15 cellular contexts compared by ENCODE assay signal in genomic region chr2:158905824-158906223, GRCh38.
DNase-seq lines count a peak whose midpoint lies in the region; ATAC-seq and TF ChIP-seq lines count a peak whose summit lies in the region.
"Had no signal": no experiment of that assay in that cellular context is flagged by ENCODE, and none has a peak within 500 bp of the region (broad histone marks: within the 10 kb centered on the region; RNA-seq: fewer than 3 reads in every experiment).

No MANE protein-coding gene starts in this region.

- peak overlapping the region; percentile 95 for H3K27ac Mint-ChIP-seq in nephron progenitor cell
- H3K27ac Mint-ChIP-seq: CD4-positive, CD25-positive, alpha-beta regulatory T cell had no signal

- peaks cover 0 to 23% (median 17%) of the 10 kb centered on the region in 4 donors for H3K4me1 ChIP-seq in esophagus muscularis mucosa
- peaks cover 0 to 5% of the 10 kb centered on the region in 2 donors for H3K4me1 ChIP-seq in left lung
- peaks cover 6 to 13% of the 10 kb centered on the region in 2 donors for H3K4me1 ChIP-seq in neuronal stem cell (ENCODE audit: control insufficient read depth in 2 of 2, insufficient read depth in 1 of 2, low read depth in 1 of 2, low read length in 2 of 2)
- H3K4me1 ChIP-seq in testis: no peaks in the 10 kb centered on the region
- H3K4me1 ChIP-seq: BLaER1 treated with 17β-estradiol and CSF1 and Interleukin-3, amounts not matched to agents 10 nM and 100 nM had no signal

- H3K36me3 ChIP-seq in esophagus muscularis mucosa (no peaks in the 10 kb centered on the region), left lung (no peaks in the 10 kb centered on the region), neuronal stem cell (replicated peaks in 1 of 2; ENCODE audit: control insufficient read depth in 2 of 2, insufficient read depth in 2 of 2, low read length in 2 of 2) (no peaks in the 10 kb centered on the region), testis (ENCODE audit: low read depth, missing control alignments) (no peaks in the 10 kb centered on the region)
- H3K36me3 ChIP-seq: BLaER1 treated with 17β-estradiol and CSF1 and Interleukin-3, amounts not matched to agents 10 nM and 100 nM had no signal

- no peaks in the 10 kb centered on the region for H3K9me3 Mint-ChIP-seq in nephron progenitor cell
- H3K9me3 Mint-ChIP-seq: CD4-positive, CD25-positive, alpha-beta regulatory T cell had no signal

- H3K4me3 ChIP-seq in esophagus muscularis mucosa (no peak overlapping the region), left lung (no peak overlapping the region), neuronal stem cell (ENCODE audit: low read length in 2 of 2) (no peak overlapping the region), testis (no peak overlapping the region)
- H3K4me3 ChIP-seq: BLaER1 treated with 17β-estradiol and CSF1 and Interleukin-3, amounts not matched to agents 10 nM and 100 nM; GM23248 had no signal

- WGBS in esophagus muscularis mucosa: 65% methylated on average over 5 of the region's 5 CpGs
- whole genome bisulfite sequencing in neuronal stem cell (ENCODE audit: extremely low coverage in 2 of 2, insufficient read length in 2 of 2, insufficient replicate concordance in 1 of 2), 2 donors: no CpG with 5 or more reads among the region's 5 CpGs
- 74 to 81% methylated on average over 5 of the region's 5 CpGs for WGBS in testis, 2 donors

- no peaks in the 10 kb centered on the region for H3K27me3 Mint-ChIP-seq in nephron progenitor cell (ENCODE audit: low read depth, poor library complexity)

- no peak overlapping the region for H3K23ac ChIP-seq in neuronal stem cell (ENCODE audit: low read depth, low read length, poor library complexity)

- H2BK12ac ChIP-seq in neuronal stem cell (ENCODE audit: low read length): no peak overlapping the region

- H3K4me3 Mint-ChIP-seq in nephron progenitor cell: no peak overlapping the region
- H3K4me3 Mint-ChIP-seq: CD4-positive, CD25-positive, alpha-beta regulatory T cell had no signal

- no peak overlapping the region for H2BK120ac ChIP-seq in neuronal stem cell (ENCODE audit: low read depth, low read length)

- no peak for TF ChIP-seq CTCF in esophagus muscularis mucosa (IDR thresholded peaks at IDR 0.05)
- no peak for TF ChIP-seq CTCF in left lung (IDR thresholded peaks at IDR 0.05)
- no peak for TF ChIP-seq CTCF in nephron progenitor cell (IDR thresholded peaks at IDR 0.05)
- TF ChIP-seq CTCF in testis (IDR thresholded peaks at IDR 0.05): no peak

- ATAC-seq in left lung: peak; percentile 66

- H3K36me3 Mint-ChIP-seq in nephron progenitor cell (ENCODE audit: low read depth): no peaks in the 10 kb centered on the region
- H3K36me3 Mint-ChIP-seq: CD4-positive, CD25-positive, alpha-beta regulatory T cell had no signal

- no peaks in the 10 kb centered on the region for H3K79me1 ChIP-seq in neuronal stem cell (ENCODE audit: low read depth, low read length)

- H4K91ac ChIP-seq in neuronal stem cell (ENCODE audit: low read depth, low read length, poor library complexity): no peak overlapping the region

- no peak overlapping the region for H3K27ac ChIP-seq in esophagus muscularis mucosa (replicated peaks in 1 of 4)
- peak overlapping the region in 1 of 2 donors; percentile 10 for H3K27ac ChIP-seq in left lung
- no peak overlapping the region for H3K27ac ChIP-seq in neuronal stem cell (replicated peaks; ENCODE audit: low read length)
- H3K27ac ChIP-seq in testis: no peak overlapping the region
- H3K27ac ChIP-seq: BLaER1 treated with 17β-estradiol and CSF1 and Interleukin-3, amounts not matched to agents 10 nM and 100 nM; GM23248 had no signal

- no peak overlapping the region for H2BK5ac ChIP-seq in neuronal stem cell (ENCODE audit: low read length)

- no peak overlapping the region for H3K9ac ChIP-seq in neuronal stem cell (ENCODE audit: low read depth, low read length, poor library complexity)
- H3K9ac ChIP-seq: BLaER1 treated with 17β-estradiol and CSF1 and Interleukin-3, amounts not matched to agents 10 nM and 100 nM; GM23248 had no signal

- TF ChIP-seq EP300 in esophagus muscularis mucosa (IDR thresholded peaks at IDR 0.05): no peak

- no peak overlapping the region for H3K4ac ChIP-seq in neuronal stem cell (ENCODE audit: low read length)

- H3K14ac ChIP-seq in neuronal stem cell (ENCODE audit: low read length): no peak overlapping the region

- no peak overlapping the region for H4K8ac ChIP-seq in neuronal stem cell (ENCODE audit: low read depth, low read length)

- H3K9me3 ChIP-seq in esophagus muscularis mucosa (no peaks in the 10 kb centered on the region), left lung (no peaks in the 10 kb centered on the region), neuronal stem cell (replicated peaks in 1 of 2; ENCODE audit: control insufficient read depth in 2 of 2, insufficient read depth in 1 of 2, low read depth in 1 of 2, low read length in 2 of 2) (no peaks in the 10 kb centered on the region), testis (no peaks in the 10 kb centered on the region)
- H3K9me3 ChIP-seq: BLaER1 treated with 17β-estradiol and CSF1 and Interleukin-3, amounts not matched to agents 10 nM and 100 nM had no signal

- H3K27me3 ChIP-seq in esophagus muscularis mucosa: no peaks in the 10 kb centered on the region
- no peaks in the 10 kb centered on the region for H3K27me3 ChIP-seq in left lung
- H3K27me3 ChIP-seq in neuronal stem cell (ENCODE audit: control insufficient read depth in 3 of 3, insufficient read depth in 3 of 3, low read depth in 1 of 3, low read length in 3 of 3): peaks cover 0 to 6% (median 0%) of the 10 kb centered on the region in 3 experiments
- no peaks in the 10 kb centered on the region for H3K27me3 ChIP-seq in testis
- H3K27me3 ChIP-seq: BLaER1 treated with 17β-estradiol and CSF1 and Interleukin-3, amounts not matched to agents 10 nM and 100 nM had no signal

- no peak overlapping the region for H2AK5ac ChIP-seq in neuronal stem cell (ENCODE audit: low read depth, low read length)

- no peak overlapping the region for H2BK15ac ChIP-seq in neuronal stem cell (ENCODE audit: low read length)

- H2AFZ ChIP-seq in neuronal stem cell (ENCODE audit: low read length): no peak overlapping the region
- H2AFZ ChIP-seq: GM23248 had no signal

- peaks cover 76% of the 10 kb centered on the region for H3K4me1 Mint-ChIP-seq in nephron progenitor cell
- H3K4me1 Mint-ChIP-seq: CD4-positive, CD25-positive, alpha-beta regulatory T cell had no signal

- intact Hi-C loops in esophagus muscularis mucosa (cut with DNase I) (loop anchor here (10.0 kb wide), 1 partner anchor 129 kb away; no protein-coding TSS in a partner anchor), left lung (cut with DNase I) (loop anchor here (5.0 to 10.0 kb wide), 2 partner anchors 209 to 211 kb away; no protein-coding TSS in a partner anchor), testis (cut with DNase I; ENCODE audit: low total_unique reads) (loop anchor here (10.0 kb wide), 1 partner anchor 219 kb away; no protein-coding TSS in a partner anchor)

- no peak for TF ChIP-seq POLR2A in esophagus muscularis mucosa (IDR thresholded peaks at IDR 0.05; ENCODE audit: low read depth)
- no peak for TF ChIP-seq POLR2A in testis (IDR thresholded peaks at IDR 0.05)

- no peak overlapping the region for H3K18ac ChIP-seq in neuronal stem cell (ENCODE audit: low read length)

- no peak overlapping the region for H3K4me2 ChIP-seq in neuronal stem cell (ENCODE audit: insufficient read depth, low read length, poor library complexity, severe bottlenecking)
- H3K4me2 ChIP-seq: BLaER1 treated with 17β-estradiol and CSF1 and Interleukin-3, amounts not matched to agents 10 nM and 100 nM had no signal

- DNase-seq in HCEC 1CT: peak; percentile 21
- DNase-seq in esophagus muscularis mucosa (ENCODE audit: extremely low spot score): peak; percentile 31
- DNase-seq in left lung: no peak
- DNase-seq in nephron progenitor cell: no peak
- DNase-seq in neuronal stem cell (ENCODE audit: low spot score): no peak
- no peak for DNase-seq in stimulated activated CD4-positive, alpha-beta T cell treated with anti-CD3 and anti-CD28 coated beads, Interleukin-1b, Interleukin-23, amount 100 ng/mL, for 48 hours
- no peak for DNase-seq in testis
- no peak for DNase-seq in activated CD4-positive, CD25-positive, alpha-beta regulatory T cell (lab: John Stamatoyannopoulos, UW)
- DNase-seq: 8988T; ACHN; CD4-positive, CD25-positive, alpha-beta regulatory T cell; DMS53; GF-D8; GM23248 had no signal

Comparison
In these comparisons a context has a peak if more than half of its experiments do, and no peak if none do; other contexts are left out.
1. DNase-seq: peak in HCEC 1CT (single experiment) and esophagus muscularis mucosa (single experiment); none in left lung (0 of 2), nephron progenitor cell (single experiment), neuronal stem cell (single experiment), stimulated activated CD4-positive, alpha-beta T cell treated with anti-CD3 and anti-CD28 coated beads, Interleukin-1b, Interleukin-23, amount 100 ng/mL, for 48 hours (single experiment), testis (single experiment) and activated CD4-positive, CD25-positive, alpha-beta regulatory T cell (0 of 4).